ENCODE assay signal across 19 cellular contexts in genomic region chr10:23070819-23071218, GRCh38. TPM values are rescaled to one million over a fixed set of nuclear protein-coding genes. Genes with fewer than 3 reads are reported as not detected.
DNase-seq lines count a peak whose midpoint lies in the region; ATAC-seq and TF ChIP-seq lines count a peak whose summit lies in the region.
"Had no signal": no experiment of that assay in that cellular context is flagged by ENCODE, and none has a peak within 500 bp of the region (broad histone marks: within the 10 kb centered on the region; RNA-seq: fewer than 3 reads in every experiment).

No MANE protein-coding gene starts in this region.

- no peaks in the 10 kb centered on the region for H3K36me3 Mint-ChIP-seq in progenitor cell of endocrine pancreas (ENCODE audit: insufficient read depth)
- H3K36me3 Mint-ChIP-seq: CD8-positive, alpha-beta T cell had no signal

- H3K4me3 ChIP-seq in neutrophil (ENCODE audit: low read depth in 1 of 2, low read length in 1 of 2) = no peak overlapping the region
- H3K4me3 ChIP-seq: thyroid gland had no signal

- H3K27me3 ChIP-seq in neutrophil = no peaks in the 10 kb centered on the region
- H3K27me3 ChIP-seq: thyroid gland had no signal

- no peaks in the 10 kb centered on the region for H3K27me3 Mint-ChIP-seq in progenitor cell of endocrine pancreas

- no peaks in the 10 kb centered on the region for H3K36me3 ChIP-seq in neutrophil
- H3K36me3 ChIP-seq: thyroid gland had no signal

- ATAC-seq in HG02759 (IDR thresholded peaks at IDR 0.05; ENCODE audit: unreplicated experiment) (peak; percentile 44), HG03097 (IDR thresholded peaks at IDR 0.05; ENCODE audit: low FRiP score, unreplicated experiment) (no peak)
- ATAC-seq: CD8-positive, alpha-beta T cell; Panc1 had no signal

- H3K4me1 Mint-ChIP-seq in progenitor cell of endocrine pancreas (ENCODE audit: low read depth) = peaks cover 2% of the 10 kb centered on the region

- H3K9me3 ChIP-seq in neutrophil = no peaks in the 10 kb centered on the region
- H3K9me3 ChIP-seq: thyroid gland had no signal

- no peaks in the 10 kb centered on the region for H3K9me3 Mint-ChIP-seq in progenitor cell of endocrine pancreas (ENCODE audit: low read depth)
- H3K9me3 Mint-ChIP-seq: activated T-helper 1 cell treated with anti-CD3 and anti-CD28 coated beads, Interleukin-12 subunit alpha, Interleukin-12 subunit beta, Interleukin-2, Interleukin-4 antibody, amounts not matched to agents 30 ng/mL and 10 ng/mL and 1 ng/mL, durations not matched to agents 14 hours and 24 hours and 36 hours; CD8-positive, alpha-beta T cell; H9 had no signal

- no peak for TF ChIP-seq CTCF in neutrophil (IDR thresholded peaks at IDR 0.05)
- TF ChIP-seq CTCF in progenitor cell of endocrine pancreas (IDR thresholded peaks at IDR 0.05; ENCODE audit: unreplicated experiment) = no peak

- no peak overlapping the region for H3K4me3 Mint-ChIP-seq in progenitor cell of endocrine pancreas (ENCODE audit: low read depth)
- H3K4me3 Mint-ChIP-seq: activated T-helper 1 cell treated with anti-CD3 and anti-CD28 coated beads, Interleukin-12 subunit alpha, Interleukin-12 subunit beta, Interleukin-2, Interleukin-4 antibody, amounts not matched to agents 30 ng/mL and 10 ng/mL and 1 ng/mL, durations not matched to agents 14 hours and 24 hours and 36 hours; CD8-positive, alpha-beta T cell; H9 had no signal

- H3K4me1 ChIP-seq in neutrophil (ENCODE audit: control insufficient read depth in 1 of 2, insufficient read depth in 1 of 2, low read depth in 1 of 2, low read length in 1 of 2) = peaks cover 30 to 33% of the 10 kb centered on the region in 2 experiments
- H3K4me1 ChIP-seq: parathyroid adenoma had no signal

- DNase-seq in NCI-H1417 (lab: John Stamatoyannopoulos, UW) = peak; percentile 35 to 83 (median 83)
- DNase-seq in NCI-H1417 treated with DMSO at 0.1 percent for 48 hours (lab: John Stamatoyannopoulos, UW) = no peak
- DNase-seq in NCI-H1436 (lab: John Stamatoyannopoulos, UW) = peak; percentile 86
- DNase-seq in occipital lobe (lab: John Stamatoyannopoulos, UW) = no peak
- no peak for DNase-seq in progenitor cell of endocrine pancreas (ENCODE audit: low spot score, unreplicated experiment)
- DNase-seq: activated CD4-positive, alpha-beta T cell treated with anti-CD3 and anti-CD28 coated beads, Interleukin-2, amount 50 U/mL, for 1 hour; anterior cingulate cortex; CD8-positive, alpha-beta T cell; cortex of kidney; H9; KBM-7; thyroid gland had no signal

- H3K27ac ChIP-seq in neutrophil = peak overlapping the region; percentile 57
- H3K27ac ChIP-seq: 22Rv1, parathyroid adenoma, thyroid gland had no signal

- no peak overlapping the region for H3K27ac Mint-ChIP-seq in progenitor cell of endocrine pancreas
- H3K27ac Mint-ChIP-seq: activated T-helper 1 cell treated with anti-CD3 and anti-CD28 coated beads, Interleukin-12 subunit alpha, Interleukin-12 subunit beta, Interleukin-2, Interleukin-4 antibody, amounts not matched to agents 30 ng/mL and 10 ng/mL and 1 ng/mL, durations not matched to agents 14 hours and 24 hours and 36 hours; CD8-positive, alpha-beta T cell; H9 had no signal

RNA-seq across cellular contexts. Expression of gene MSRB2, which starts 24.6 kb away (rescaled TPM):
- total RNA-seq in occipital lobe = 16.8 TPM
- total RNA-seq in progenitor cell of endocrine pancreas = 29.1 and 29.8 TPM in 2 replicates

Comparison
In these comparisons a context has a peak if more than half of its experiments do, and no peak if none do; other contexts are left out.
1. DNase-seq: peak in NCI-H1417 (3 of 3) and NCI-H1436 (single experiment); none in NCI-H1417 treated with DMSO at 0.1 percent for 48 hours (single experiment), occipital lobe (single experiment) and progenitor cell of endocrine pancreas (single experiment).